28 cellular contexts compared by ENCODE assay signal in genomic region chr20:53283011-53283410, GRCh38.
"Had no signal": no experiment of that assay in that cellular context is flagged by ENCODE, and none has a peak within 500 bp of the region (broad histone marks: within the 10 kb centered on the region; RNA-seq: fewer than 3 reads in every experiment).

No MANE protein-coding gene starts in this region.

- H3K9me3 ChIP-seq: esophagus muscularis mucosa, heart right ventricle, left lung, mucosa of descending colon, right lobe of liver, suprapubic skin, transverse colon, upper lobe of right lung, uterus had no signal

- H3K36me3 ChIP-seq: esophagus muscularis mucosa, heart right ventricle, left lung, right lobe of liver, suprapubic skin, transverse colon, upper lobe of right lung, uterus had no signal

- H3K4me1 ChIP-seq: esophagus muscularis mucosa, heart right ventricle, left lung, parathyroid adenoma, right lobe of liver, suprapubic skin, transverse colon, upper lobe of right lung, uterus had no signal

- ATAC-seq: heart right ventricle; left cardiac atrium; left lung; mucosa of descending colon; natural killer cell treated with Interleukin-12 subunit alpha and Interleukin-12 subunit beta and Interleukin-15 and Interleukin-18, amount 100 ng/mL, for 72 hours; right lobe of liver; stimulated activated naive CD8-positive, alpha-beta T cell treated with anti-CD3 and anti-CD28 coated beads, Interleukin-15, amount 100 ng/mL, for 72 hours; upper lobe of right lung had no signal

- H3K27ac ChIP-seq: dorsolateral prefrontal cortex, esophagus muscularis mucosa, heart right ventricle, left lung, parathyroid adenoma, right lobe of liver, suprapubic skin, transverse colon, upper lobe of right lung, uterus had no signal

- H3K9ac ChIP-seq: parathyroid adenoma had no signal

- H3K27me3 ChIP-seq: esophagus muscularis mucosa, left lung, right lobe of liver, suprapubic skin, transverse colon, upper lobe of right lung, uterus had no signal

- FAIRE-seq: colon, endothelial cell of umbilical vein, islet of Langerhans, small intestine had no signal

- DNase-seq: dorsolateral prefrontal cortex; effector CD8-positive, alpha-beta T cell; foreskin melanocyte; glutamatergic neuron; heart right ventricle; hippocampal formation; left cardiac atrium; left lung; mesenchymal stem cell; mucosa of descending colon; naive B cell; right lobe of liver; small intestine; stimulated activated CD4-positive, alpha-beta T cell treated with anti-CD3 and anti-CD28 coated beads, Interleukin-1b, Interleukin-23, amount 100 ng/mL, for 48 hours; stimulated activated CD4-positive, alpha-beta T cell treated with anti-CD3 and anti-CD28 coated beads, Interleukin-4, amount 100 ng/mL, for 1 hour; stimulated activated CD8-positive, alpha-beta memory T cell treated with anti-CD3 and anti-CD28 coated beads, Interleukin-4, amount 100 ng/mL, for 48 hours; stimulated activated naive CD4-positive, alpha-beta T cell; stimulated activated naive CD8-positive, alpha-beta T cell treated with anti-CD3 and anti-CD28 coated beads, Interleukin-15, amount 100 ng/mL, for 72 hours; transverse colon; upper lobe of right lung; uterus had no signal

- H3K4me3 ChIP-seq: dorsolateral prefrontal cortex, esophagus muscularis mucosa, heart right ventricle, left lung, mucosa of descending colon, right lobe of liver, suprapubic skin, transverse colon, upper lobe of right lung, uterus had no signal
